Comparison of ENCODE assay signal across 30 cellular contexts in genomic region chr21:41682719-41683179, GRCh38.
DNase-seq lines count a peak whose midpoint lies in the region; ATAC-seq, FAIRE-seq and TF ChIP-seq lines count a peak whose summit lies in the region.
"Had no signal": no experiment of that assay in that cellular context is flagged by ENCODE, and none has a peak within 500 bp of the region (broad histone marks: within the 10 kb centered on the region; RNA-seq: fewer than 3 reads in every experiment).

No MANE protein-coding gene starts in this region.

- no peak for FAIRE-seq in A549 (lab: Jason Lieb, UNC)
- FAIRE-seq: A204.1, K562 had no signal

- DNase-seq in A549 (ENCODE audit: low read depth in 1 of 2, low spot score in 1 of 2), result no peak
- DNase-seq in RWPE2 (ENCODE audit: low spot score), result no peak
- DNase-seq in esophagus squamous epithelium (lab: John Stamatoyannopoulos, UW), result no peak
- DNase-seq in NCI-H748 treated with DMSO at 0.1 percent for 48 hours (lab: John Stamatoyannopoulos, UW), result no peak
- no peak for DNase-seq in Right ventricle myocardium inferior (ENCODE audit: missing footprints)
- no peak for DNase-seq in AML-193 (lab: John Stamatoyannopoulos, UW)
- DNase-seq: activated CD4-positive, alpha-beta T cell treated with anti-CD3 and anti-CD28 coated beads, Interleukin-2, amount 10 ng/mL, durations not matched to agents 24 days and 14 days; activated CD8-positive, alpha-beta memory T cell treated with anti-CD3 and anti-CD28 coated beads, Interleukin-2, amount 10 ng/mL, durations not matched to agents 7 days and 5 days; activated gamma-delta T cell treated with Interleukin-2 at 50 U/mL for 16 hours; activated naive CD8-positive, alpha-beta T cell treated with anti-CD3 and anti-CD28 coated beads, Interleukin-2, amount 10 ng/mL, durations not matched to agents 7 days and 5 days; activated T-cell treated with anti-CD3 and anti-CD28 coated beads, Interleukin-2, amount 50 U/mL, for 4 hours; CD4-positive, alpha-beta T cell; gastrocnemius medialis; GOT3; kidney glomerular epithelial cell; natural killer cell; NCI-H1092 treated with DMSO at 0.1 percent for 48 hours; NCI-H2029; NCI-H510A treated with DMSO at 0.1 percent for 48 hours; SIG-M5; substantia nigra; SW 1271; WERI-Rb-1 had no signal

- ATAC-seq in A549 (no peak), RWPE2 (ENCODE audit: low read depth) (no peak), Right ventricle myocardium inferior (no peak), HG03432 (IDR thresholded peaks at IDR 0.05; ENCODE audit: unreplicated experiment) (no peak)
- ATAC-seq: activated CD8-positive, alpha-beta memory T cell treated with anti-CD3 and anti-CD28 coated beads, Interleukin-2, amount 10 ng/mL, durations not matched to agents 7 days and 5 days; activated T-cell treated with anti-CD3 and anti-CD28 coated beads, Interleukin-2, amount 50 U/mL, for 4 hours; gastrocnemius medialis; K562; mucosa of descending colon; natural killer cell; stimulated activated memory B cell treated with anti-CD40 and anti-IgM and Interleukin-4, amounts not matched to agents 10 μg/mL and 1 μg/mL and 100 μg/mL, for 72 hours had no signal

- H3K27me3 ChIP-seq in RWPE2 (ENCODE audit: insufficient read depth, poor library complexity, severe bottlenecking), result no peaks in the 10 kb centered on the region
- peaks cover 0 to 28% (median 0%) of the 10 kb centered on the region in 4 donors for H3K27me3 ChIP-seq in esophagus squamous epithelium

- peaks cover 71% of the 10 kb centered on the region for H3K4me1 ChIP-seq in A549
- H3K4me1 ChIP-seq in RWPE2 (ENCODE audit: insufficient read depth, poor library complexity, severe bottlenecking), result peaks cover 60% of the 10 kb centered on the region
- peaks cover 45 to 98% (median 56%) of the 10 kb centered on the region in 3 donors for H3K4me1 ChIP-seq in esophagus squamous epithelium
- H3K4me1 ChIP-seq: gastrocnemius medialis had no signal

- WGBS in A549 (ENCODE audit: missing lambda C conversion rate), result 85% methylated on average over 15 of the region's 17 CpGs
- 31 to 64% methylated on average over 11 of the region's 17 CpGs for WGBS in esophagus squamous epithelium, 2 donors

- CTCF ChIA-PET in A549 (lab: Yijun Ruan, JAX), result interaction anchor here (1.8 to 2.4 kb wide), 2 partner anchors 70 to 95 kb away, joined by 5 to 20 read pairs; no protein-coding TSS in a partner anchor

- H3K9me3 ChIP-seq in A549 (no peaks in the 10 kb centered on the region), RWPE2 (ENCODE audit: severe bottlenecking) (no peaks in the 10 kb centered on the region), esophagus squamous epithelium (no peaks in the 10 kb centered on the region)
- H3K9me3 ChIP-seq: gastrocnemius medialis, mucosa of descending colon had no signal

- no peaks in the 10 kb centered on the region for H3K36me3 ChIP-seq in RWPE2 (ENCODE audit: low read depth)
- H3K36me3 ChIP-seq in esophagus squamous epithelium, result no peaks in the 10 kb centered on the region
- H3K36me3 ChIP-seq: gastrocnemius medialis, WERI-Rb-1 had no signal

- TF ChIP-seq CTCF in A549 (IDR thresholded peaks at IDR 0.05) (no peak), RWPE2 (IDR thresholded peaks at IDR 0.05; ENCODE audit: poor library complexity, severe bottlenecking) (no peak), esophagus squamous epithelium (IDR thresholded peaks at IDR 0.05) (no peak)

- no peak overlapping the region for H3K4me2 ChIP-seq in A549

- no peak overlapping the region for H3K4me3 ChIP-seq in A549
- no peak overlapping the region for H3K4me3 ChIP-seq in RWPE2 (ENCODE audit: severe bottlenecking)
- no peak overlapping the region for H3K4me3 ChIP-seq in esophagus squamous epithelium
- H3K4me3 ChIP-seq in skin epidermis, result no peak overlapping the region
- H3K4me3 ChIP-seq: gastrocnemius medialis, K562, lung, mucosa of descending colon had no signal

- no peak for TF ChIP-seq RAD21 in A549 (conservative IDR thresholded peaks at IDR 0.05 in 1 of 2, IDR thresholded peaks at IDR 0.05 in 1 of 2)

- intact Hi-C loops in esophagus squamous epithelium (cut with DNase I), result no loop called here
- intact Hi-C loops in Right ventricle myocardium inferior (cut with DNase I), result no loop called here

- POLR2A ChIA-PET in A549 (lab: Yijun Ruan, JAX), result no interaction called here

- TF ChIP-seq EP300 in A549 (IDR thresholded peaks at IDR 0.05), result no peak

- TF ChIP-seq POLR2A in A549 (IDR thresholded peaks at IDR 0.05; ENCODE audit: low read length), result no peak
- no peak for TF ChIP-seq POLR2A in esophagus squamous epithelium (IDR thresholded peaks at IDR 0.05)

- H3K27ac ChIP-seq in A549, result peak overlapping the region; percentile 98
- H3K27ac ChIP-seq in RWPE2 (ENCODE audit: poor library complexity, severe bottlenecking), result peak overlapping the region; percentile 91
- peak overlapping the region; percentile 94 to 97 (median 94) for H3K27ac ChIP-seq in esophagus squamous epithelium
- peak overlapping the region in 15 of 21 experiments; percentile 6 to 84 (median 37) for H3K27ac ChIP-seq in skin epidermis
- H3K27ac ChIP-seq: gastrocnemius medialis, WERI-Rb-1 had no signal

TF ChIP-seq in A549, 52 proteins besides CTCF, POLR2A, EP300 and RAD21:
- TF ChIP-seq E2F6 (IDR thresholded peaks at IDR 0.05; ENCODE audit: borderline replicate concordance, low read depth) (no peak), EHF (CRISPR knock-in tag; IDR thresholded peaks at IDR 0.05) (no peak), CHD2 (IDR thresholded peaks at IDR 0.05; ENCODE audit: low read length, partially characterized antibody) (no peak), JUN (IDR thresholded peaks at IDR 0.05) (no peak), CEBPB (IDR thresholded peaks at IDR 0.05) (no peak), FOSB (CRISPR knock-in tag; IDR thresholded peaks at IDR 0.05) (no peak), HES2 (IDR thresholded peaks at IDR 0.05) (no peak), RFX5 (IDR thresholded peaks at IDR 0.05) (no peak), HOXB13 (CRISPR knock-in tag; IDR thresholded peaks at IDR 0.05; ENCODE audit: low read depth) (no peak), BCL3 (IDR thresholded peaks at IDR 0.05) (no peak), MAX (IDR thresholded peaks at IDR 0.05) (no peak), PBX3 (IDR thresholded peaks at IDR 0.05) (no peak)

Comparison
In these comparisons a context has a peak if more than half of its experiments do, and no peak if none do; other contexts are left out.
1. H3K27ac ChIP-seq: peak in every context shown above with its lines; median percentile 98 in A549; 94 in esophagus squamous epithelium; 91 in RWPE2; 37 in skin epidermis.